In genomic region chr18:63160172-63160995, GRCh38 we compare ENCODE assay signal across 12 cellular contexts.
A peak's percentile ranks its signal among the peaks of the same experiment; 100 is the strongest.
DNase-seq lines count a peak whose midpoint lies in the region; ATAC-seq, FAIRE-seq and TF ChIP-seq lines count a peak whose summit lies in the region.
"Had no signal": no experiment of that assay in that cellular context is flagged by ENCODE, and none has a peak within 500 bp of the region (broad histone marks: within the 10 kb centered on the region; RNA-seq: fewer than 3 reads in every experiment).

No MANE protein-coding gene starts in this region.

- H3K27ac ChIP-seq in DOHH2 (ENCODE audit: low read depth, low read length), result peak overlapping the region; percentile 94
- peak overlapping the region; percentile 68 for H3K27ac ChIP-seq in KOPT-K1 (ENCODE audit: low read depth, low read length, poor library complexity, severe bottlenecking)

- TF ChIP-seq POLR2A in H54 (IDR thresholded peaks at IDR 0.05; ENCODE audit: low read depth, low read length), result no peak

- no peaks in the 10 kb centered on the region for H4K20me1 ChIP-seq in DOHH2 (ENCODE audit: control insufficient read depth, insufficient read depth, low read depth, low read length)

- FAIRE-seq in H54 (lab: Jason Lieb, UNC), result no peak

- peak overlapping the region; percentile 98 to 100 for H3K27ac Mint-ChIP-seq in activated naive CD4-positive, alpha-beta T cell treated with anti-CD3 and anti-CD28 coated beads, Interleukin-2, amount 50 U/mL, for 72 hours
- peak overlapping the region; percentile 95 to 99 for H3K27ac Mint-ChIP-seq in natural killer cell treated with Interleukin-12 subunit alpha and Interleukin-12 subunit beta and Interleukin-15 and Interleukin-18, amount 100 ng/mL, for 72 hours

- H3K4me3 ChIP-seq in DOHH2 (ENCODE audit: low read length), result peak overlapping the region; percentile 73

- H3K4me1 ChIP-seq in DOHH2 (ENCODE audit: control insufficient read depth, low read length), result peaks cover 96% of the 10 kb centered on the region

- H3K79me2 ChIP-seq in DOHH2 (ENCODE audit: control insufficient read depth, low read length), result peaks cover 96% of the 10 kb centered on the region

- no peaks in the 10 kb centered on the region for H3K27me3 Mint-ChIP-seq in natural killer cell treated with Interleukin-12 subunit alpha and Interleukin-12 subunit beta and Interleukin-15 and Interleukin-18, amount 100 ng/mL, for 72 hours

- H3K9me3 ChIP-seq in DOHH2 (ENCODE audit: control insufficient read depth, insufficient read depth, low read length) (no peaks in the 10 kb centered on the region), KOPT-K1 (ENCODE audit: insufficient read depth, low read length, poor library complexity, severe bottlenecking) (no peaks in the 10 kb centered on the region)

- no peaks in the 10 kb centered on the region for H3K9me2 ChIP-seq in DOHH2 (replicated peaks; ENCODE audit: control insufficient read depth, low read length)

- H3K36me3 Mint-ChIP-seq in activated naive CD4-positive, alpha-beta T cell treated with anti-CD3 and anti-CD28 coated beads, Interleukin-2, amount 50 U/mL, for 72 hours, result peaks cover 13 to 15% of the 10 kb centered on the region in 2 donors
- no peaks in the 10 kb centered on the region for H3K36me3 Mint-ChIP-seq in natural killer cell treated with Interleukin-12 subunit alpha and Interleukin-12 subunit beta and Interleukin-15 and Interleukin-18, amount 100 ng/mL, for 72 hours

- peak overlapping the region; percentile 82 for H3K4me3 Mint-ChIP-seq in natural killer cell treated with Interleukin-12 subunit alpha and Interleukin-12 subunit beta and Interleukin-15 and Interleukin-18, amount 100 ng/mL, for 72 hours

- H3K36me3 ChIP-seq in DOHH2 (ENCODE audit: control insufficient read depth, low read length) (peaks cover 47% of the 10 kb centered on the region), KOPT-K1 (ENCODE audit: insufficient read depth, low read length) (no peaks in the 10 kb centered on the region)

- no peaks in the 10 kb centered on the region for H3K27me3 ChIP-seq in DOHH2 (ENCODE audit: control insufficient read depth, low read length)

- DNase-seq in activated naive CD4-positive, alpha-beta T cell treated with anti-CD3 and anti-CD28 coated beads, Interleukin-2, amount 50 U/mL, for 72 hours (ENCODE audit: low spot score in 2 of 2), result no peak
- no peak for DNase-seq in natural killer cell treated with Interleukin-12 subunit alpha and Interleukin-12 subunit beta and Interleukin-15 and Interleukin-18, amount 100 ng/mL, for 72 hours (ENCODE audit: low spot score)
- DNase-seq in KG1 (lab: John Stamatoyannopoulos, UW) (no peak), H54 (ENCODE audit: insufficient read length, low spot score) (no peak), COLO668 (lab: John Stamatoyannopoulos, UW; ENCODE audit: unreplicated experiment) (no peak), SK-N-DZ (ENCODE audit: low spot score) (no peak)
- DNase-seq: DMS 273 treated with DMSO at 0.1 percent for 48 hours, IMR-90, midbrain, NCI-H524 had no signal

- H3K9me3 Mint-ChIP-seq in activated naive CD4-positive, alpha-beta T cell treated with anti-CD3 and anti-CD28 coated beads, Interleukin-2, amount 50 U/mL, for 72 hours, result peaks cover 0 to 14% of the 10 kb centered on the region in 2 donors
- peaks cover 3% of the 10 kb centered on the region for H3K9me3 Mint-ChIP-seq in natural killer cell treated with Interleukin-12 subunit alpha and Interleukin-12 subunit beta and Interleukin-15 and Interleukin-18, amount 100 ng/mL, for 72 hours

- ATAC-seq in activated naive CD4-positive, alpha-beta T cell treated with anti-CD3 and anti-CD28 coated beads, Interleukin-2, amount 50 U/mL, for 72 hours, result peak in 1 of 2 donors; percentile 2
- peak in 1 of 2 donors; percentile 0 for ATAC-seq in natural killer cell treated with Interleukin-12 subunit alpha and Interleukin-12 subunit beta and Interleukin-15 and Interleukin-18, amount 100 ng/mL, for 72 hours

- H3F3A ChIP-seq in DOHH2 (ENCODE audit: control insufficient read depth, insufficient read depth), result peaks cover 48% of the 10 kb centered on the region

- peak overlapping the region; percentile 92 for H3K4me2 ChIP-seq in DOHH2 (ENCODE audit: low read length)

- TF ChIP-seq CTCF in DOHH2 (IDR thresholded peaks at IDR 0.05; ENCODE audit: low read depth, low read length, poor library complexity, severe bottlenecking), result no peak

- peaks cover 82 to 94% of the 10 kb centered on the region in 2 donors for H3K4me1 Mint-ChIP-seq in natural killer cell treated with Interleukin-12 subunit alpha and Interleukin-12 subunit beta and Interleukin-15 and Interleukin-18, amount 100 ng/mL, for 72 hours (ENCODE audit: low read depth in 2 of 2)
